1 cellular context compared by ENCODE assay signal in genomic region chr13:33761744-33762143, GRCh38.
A peak's percentile ranks its signal among the peaks of the same experiment; 100 is the strongest.
TF ChIP-seq lines count a peak whose summit lies in the region.

No MANE protein-coding gene starts in this region.

TF ChIP-seq in HepG2, 621 proteins besides CTCF, POLR2A, EP300 and RAD21 (continued from another document):
- TF ChIP-seq ZNF609 (CRISPR knock-in tag; IDR thresholded peaks at IDR 0.05; ENCODE audit: borderline replicate concordance) = no peak
- no peak for TF ChIP-seq ZNF10 (CRISPR knock-in tag; IDR thresholded peaks at IDR 0.05; ENCODE audit: borderline replicate concordance, low read depth)
- peak; percentile 42 for TF ChIP-seq CEBPG (CRISPR knock-in tag; IDR thresholded peaks at IDR 0.05)
- TF ChIP-seq USF2 (IDR thresholded peaks at IDR 0.05; ENCODE audit: low read depth, low read length) = no peak
- TF ChIP-seq USF2 (CRISPR knock-in tag; IDR thresholded peaks at IDR 0.05; ENCODE audit: borderline replicate concordance) = no peak
- TF ChIP-seq ZNF615 (CRISPR knock-in tag; IDR thresholded peaks at IDR 0.05; ENCODE audit: borderline replicate concordance) = no peak
- TF ChIP-seq TCF7 (IDR thresholded peaks at IDR 0.05; ENCODE audit: low read depth) = 0 out of 2 replicates have a peak, but pooled peaks have one; percentile 15
- TF ChIP-seq STAG1 (CRISPR knock-in tag; IDR thresholded peaks at IDR 0.05) = peak; percentile 41
- no peak for TF ChIP-seq NPAS2 (CRISPR knock-in tag; IDR thresholded peaks at IDR 0.05; ENCODE audit: borderline replicate concordance)
- TF ChIP-seq SMAD9 (CRISPR knock-in tag; IDR thresholded peaks at IDR 0.05) = no peak
- TF ChIP-seq ZBTB49 (CRISPR knock-in tag; IDR thresholded peaks at IDR 0.05; ENCODE audit: borderline replicate concordance) = no peak
- no peak for TF ChIP-seq ZNF256 (CRISPR knock-in tag; conservative IDR thresholded peaks at IDR 0.05)
- TF ChIP-seq ZNF253 (CRISPR knock-in tag; IDR thresholded peaks at IDR 0.05; ENCODE audit: borderline replicate concordance) = no peak
- no peak for TF ChIP-seq ZNF761 (CRISPR knock-in tag; conservative IDR thresholded peaks at IDR 0.05)
- peak in 1 of 2 experiments; percentile 62; a peak in 2 of 4 replicates for TF ChIP-seq ATF4 (CRISPR knock-in tag; IDR thresholded peaks at IDR 0.05)
- TF ChIP-seq SRSF4 (IDR thresholded peaks at IDR 0.05; ENCODE audit: low read depth, low read length, poor library complexity, severe bottlenecking) = no peak
- no peak for TF ChIP-seq EEA1 (CRISPR knock-in tag; IDR thresholded peaks at IDR 0.05; ENCODE audit: borderline replicate concordance)
- no peak for TF ChIP-seq ZBTB38 (CRISPR knock-in tag; IDR thresholded peaks at IDR 0.05)
- TF ChIP-seq ZNF468 (CRISPR knock-in tag; IDR thresholded peaks at IDR 0.05) = no peak
